In genomic region chr14:30369531-30370180, GRCh38 we compare ENCODE assay signal across 11 cellular contexts.
"Had no signal": no experiment of that assay in that cellular context is flagged by ENCODE, and none has a peak within 500 bp of the region (broad histone marks: within the 10 kb centered on the region; RNA-seq: fewer than 3 reads in every experiment).

No MANE protein-coding gene starts in this region.

- H3K9me3 ChIP-seq: HAP-1 had no signal

- ATAC-seq: GM23338, HCT116 had no signal

- H2AFZ ChIP-seq: GM23248, GM23338 had no signal

- H3K9ac ChIP-seq: GM23248 had no signal

- H3K4me3 ChIP-seq: GM23248, GM23338, HAP-1 had no signal

- H3K36me3 ChIP-seq: HAP-1 had no signal

- H3K27ac ChIP-seq: GM23248 had no signal

- FAIRE-seq: H1, H54 had no signal

- H3K4me2 ChIP-seq: GM23338 had no signal

- H3K4me1 ChIP-seq: HAP-1 had no signal

- DNase-seq: GM23248, GOT3, H7, H9, HCEC 1CT, HFFc6 had no signal
